In genomic region chr11:96748639-96749370, GRCh38 we compare ENCODE assay signal across 1 cellular context.
TF ChIP-seq lines count a peak whose summit lies in the region.

No MANE protein-coding gene starts in this region.

TF ChIP-seq in IMR-90, 13 proteins besides CTCF, POLR2A, EP300 and RAD21:
- no peak for TF ChIP-seq RCOR1 (IDR thresholded peaks at IDR 0.05; ENCODE audit: insufficient replicate concordance, low read length)
- TF ChIP-seq USF2 (IDR thresholded peaks at IDR 0.05; ENCODE audit: low read depth, low read length): no peak
- no peak for TF ChIP-seq NFE2L2 (IDR thresholded peaks at IDR 0.05; ENCODE audit: low read depth, low read length)
- peak; percentile 32; the same call in 1 of the 2 replicates for TF ChIP-seq MAFK (IDR thresholded peaks at IDR 0.05; ENCODE audit: low read depth, low read length)
- TF ChIP-seq CEBPB (IDR thresholded peaks at IDR 0.05; ENCODE audit: low read depth, low read length): peak; percentile 2; the same call in 1 of the 2 replicates
